12 cellular contexts compared by ENCODE assay signal in genomic region chr3:138775254-138775595, GRCh38. TPM values are rescaled to one million over a fixed set of nuclear protein-coding genes. Genes with fewer than 3 reads are reported as not detected.
DNase-seq lines count a peak whose midpoint lies in the region; ATAC-seq, FAIRE-seq and TF ChIP-seq lines count a peak whose summit lies in the region.
"Had no signal": no experiment of that assay in that cellular context is flagged by ENCODE, and none has a peak within 500 bp of the region (broad histone marks: within the 10 kb centered on the region; RNA-seq: fewer than 3 reads in every experiment).

No MANE protein-coding gene starts in this region.

- BruUV-seq in Panc1 (replicated peaks; lab: Mats Ljungman, UMichigan) = no TSS peak
- BruUV-seq in endothelial cell of umbilical vein (replicated peaks; lab: Mats Ljungman, UMichigan) = no TSS peak

- no peaks in the 10 kb centered on the region for H3K36me3 ChIP-seq in Panc1 (ENCODE audit: control insufficient read depth, insufficient read depth, low read length)
- H3K36me3 ChIP-seq in endothelial cell of umbilical vein (ENCODE audit: control insufficient read depth in 2 of 2, extremely low read depth in 1 of 2, insufficient read depth in 2 of 2, low read length in 2 of 2) = no peaks in the 10 kb centered on the region
- no peaks in the 10 kb centered on the region for H3K36me3 ChIP-seq in osteoblast (ENCODE audit: insufficient read depth, low read length)

- H4K20me1 ChIP-seq in endothelial cell of umbilical vein (replicated peaks; ENCODE audit: control insufficient read depth, extremely low read depth, insufficient read depth, low read length) (no peaks in the 10 kb centered on the region), osteoblast (ENCODE audit: insufficient read depth, low read length) (peaks cover 6% of the 10 kb centered on the region)

- no peak overlapping the region for H3K4me2 ChIP-seq in endothelial cell of umbilical vein (ENCODE audit: insufficient read depth, low read length)
- peak overlapping the region; percentile 56 for H3K4me2 ChIP-seq in osteoblast (ENCODE audit: insufficient read depth, low read length)

- peak overlapping the region; percentile 28 for H3K9ac ChIP-seq in endothelial cell of umbilical vein (replicated peaks; ENCODE audit: extremely low read depth, insufficient read depth, low read length)

- POLR2A ChIA-PET in Panc1 (lab: Charles Lee) (no interaction called here), endothelial cell of umbilical vein (lab: Charles Lee) (no interaction called here)

- TF ChIP-seq CTCF in AG10803 (conservative IDR thresholded peaks at IDR 0.05; ENCODE audit: low read length) = no peak
- no peak for TF ChIP-seq CTCF in Panc1 (IDR thresholded peaks at IDR 0.05)
- TF ChIP-seq CTCF in endothelial cell of umbilical vein (IDR thresholded peaks at IDR 0.05; ENCODE audit: extremely low read depth in 1 of 2, insufficient read depth in 1 of 2, low read depth in 1 of 2, low read length in 2 of 2) = no peak
- no peak for TF ChIP-seq CTCF in osteoblast (IDR thresholded peaks at IDR 0.05; ENCODE audit: extremely low read depth, low read depth, low read length)

- peaks cover 18% of the 10 kb centered on the region for H3K79me2 ChIP-seq in endothelial cell of umbilical vein (ENCODE audit: control insufficient read depth, insufficient read depth, low read length)
- peaks cover 19% of the 10 kb centered on the region for H3K79me2 ChIP-seq in osteoblast (ENCODE audit: insufficient read depth, low read length)

- dilution Hi-C loops in endothelial cell of umbilical vein (cut with MboI; ENCODE audit: extremely low pct_ligation_motif_present, low sequenced_read_pairs) = no loop called here

- intact Hi-C loops in Panc1 (cut with micrococcal nuclease; ENCODE audit: unreplicated experiment) (no loop called here), endothelial cell of umbilical vein (cut with micrococcal nuclease) (no loop called here)

- FAIRE-seq in endothelial cell of umbilical vein (lab: Jason Lieb, UNC) = no peak
- FAIRE-seq: GM18507, H1 had no signal

- no peak for TF ChIP-seq POLR2A in endothelial cell of umbilical vein (IDR thresholded peaks at IDR 0.05; ENCODE audit: low read depth, low read length)

- H3K27me3 ChIP-seq in Panc1 (ENCODE audit: control insufficient read depth, insufficient read depth, low read length) (no peaks in the 10 kb centered on the region), endothelial cell of umbilical vein (ENCODE audit: control insufficient read depth in 2 of 2, insufficient read depth in 2 of 2, low read length in 2 of 2) (no peaks in the 10 kb centered on the region), osteoblast (ENCODE audit: insufficient read depth, low read length) (no peaks in the 10 kb centered on the region)

- no peak for ATAC-seq in Panc1

- peak overlapping the region; percentile 50 for H3K27ac ChIP-seq in Panc1 (ENCODE audit: low read length)
- H3K27ac ChIP-seq in endothelial cell of umbilical vein (ENCODE audit: insufficient read depth, low read depth, low read length) = peak overlapping the region; percentile 63
- H3K27ac ChIP-seq in osteoblast (ENCODE audit: low read depth, low read length) = peak overlapping the region; percentile 89

- H3K9me3 ChIP-seq in Panc1 (ENCODE audit: control insufficient read depth, insufficient read depth, low read depth, low read length) (no peaks in the 10 kb centered on the region), endothelial cell of umbilical vein (replicated peaks; ENCODE audit: control insufficient read depth, insufficient read depth, low read length) (no peaks in the 10 kb centered on the region), osteoblast (ENCODE audit: low read depth, low read length) (no peaks in the 10 kb centered on the region)

- DNase-seq in AG10803 (ENCODE audit: low read depth) (peak; percentile 19), Panc1 (ENCODE audit: low read depth, low spot score) (no peak), endothelial cell of umbilical vein (ENCODE audit: low read depth, low spot score) (no peak), osteoblast (ENCODE audit: insufficient read length, low spot score, missing footprints) (no peak), activated gamma-delta T cell treated with Interleukin-2 at 50 U/mL for 16 hours (no peak), NCI-H748 treated with DMSO at 0.1 percent for 48 hours (lab: John Stamatoyannopoulos, UW) (no peak), UCSD-AML1 (lab: John Stamatoyannopoulos, UW; ENCODE audit: unreplicated experiment) (no peak)
- no peak for DNase-seq in activated CD4-positive, alpha-beta T cell treated with anti-CD3 and anti-CD28 coated beads for 48 hours
- DNase-seq: activated effector memory CD4-positive, alpha-beta T cell treated with Interleukin-2 at 50 U/mL for 16 hours; CD8-positive, alpha-beta memory T cell had no signal

- CTCF ChIA-PET in Panc1 (lab: Charles Lee) = interaction anchor here (1.5 kb wide), 1 partner anchor 141 kb away, joined by 5 read pairs; no protein-coding TSS in a partner anchor
- CTCF ChIA-PET in endothelial cell of umbilical vein (lab: Charles Lee) = interaction anchor here (0.6 to 4.1 kb wide), 8 partner anchors 8 to 141 kb away, joined by 3 to 54 read pairs (median 4); no protein-coding TSS in a partner anchor

- in situ Hi-C loops in Panc1 (cut with HindIII; ENCODE audit: low pct_unique_long_range_greater_than_20kb, low sequenced_read_pairs) = no loop called here

- H2AFZ ChIP-seq in endothelial cell of umbilical vein (ENCODE audit: low read depth, low read length) (no peak overlapping the region), osteoblast (ENCODE audit: low read length) (no peak overlapping the region)

- no peak overlapping the region for H3K4me3 ChIP-seq in AG10803 (ENCODE audit: low read length)
- H3K4me3 ChIP-seq in Panc1 (ENCODE audit: low read depth in 2 of 2, low read length in 2 of 2) = no peak overlapping the region
- no peak overlapping the region for H3K4me3 ChIP-seq in endothelial cell of umbilical vein (replicated peaks in 1 of 3; ENCODE audit: insufficient read depth in 1 of 3, low read depth in 1 of 3, low read length in 3 of 3)
- peak overlapping the region; percentile 3 for H3K4me3 ChIP-seq in osteoblast (ENCODE audit: insufficient read depth, low read length)

- H3K9me1 ChIP-seq in endothelial cell of umbilical vein (replicated peaks; ENCODE audit: control insufficient read depth, extremely low read depth, insufficient read depth, low read length) = no peaks in the 10 kb centered on the region

- H3K4me1 ChIP-seq in Panc1 (ENCODE audit: control insufficient read depth, insufficient read depth, low read length) = peaks cover 14% of the 10 kb centered on the region
- H3K4me1 ChIP-seq in endothelial cell of umbilical vein (ENCODE audit: control insufficient read depth, extremely low read depth, insufficient read depth, low read length) = peaks cover 17% of the 10 kb centered on the region
- H3K4me1 ChIP-seq in osteoblast (ENCODE audit: insufficient read depth, low read length) = peaks cover 25% of the 10 kb centered on the region

TF ChIP-seq in endothelial cell of umbilical vein, 7 proteins besides CTCF, POLR2A, EP300 and RAD21:
- no peak for TF ChIP-seq FOS (IDR thresholded peaks at IDR 0.05; ENCODE audit: borderline replicate concordance, insufficient read depth, low read length)
- TF ChIP-seq JUN (IDR thresholded peaks at IDR 0.05; ENCODE audit: borderline replicate concordance, insufficient read depth, insufficient read length, low read depth) = no peak
- TF ChIP-seq GATA2 (IDR thresholded peaks at IDR 0.05; ENCODE audit: insufficient read depth, insufficient read length, low read depth, low read length) = no peak
- no peak for TF ChIP-seq EZH2 (IDR thresholded peaks at IDR 0.05; ENCODE audit: borderline replicate concordance, low read depth, low read length, severe bottlenecking)
- TF ChIP-seq POLR2AphosphoS5 (IDR thresholded peaks at IDR 0.05; ENCODE audit: insufficient read depth, low read depth, low read length) = no peak
- no peak for TF ChIP-seq MYC (IDR thresholded peaks at IDR 0.05; ENCODE audit: low read depth, low read length)
- no peak for TF ChIP-seq MAX (IDR thresholded peaks at IDR 0.05; ENCODE audit: insufficient read depth, insufficient read length)

RNA-seq across cellular contexts. Expression of gene PIK3CB, which starts 59.5 kb away (rescaled TPM):
- total RNA-seq in Panc1 (2021; ENCODE audit: unreplicated experiment) = 73.9 TPM
- polyA plus RNA-seq in Panc1 (2012; ENCODE audit: insufficient read length) = 60.1 TPM
- 28.4 and 29.8 TPM in 2 replicates for total RNA-seq in endothelial cell of umbilical vein
- 6.2 and 9.0 TPM in 2 replicates for polyA plus RNA-seq in endothelial cell of umbilical vein
- polyA plus RNA-seq in endothelial cell of umbilical vein (2011; cell fraction: cytosol; rRNA removed) = 9.0 and 9.7 TPM in 2 replicates
- 12.2 and 16.6 TPM in 2 replicates for polyA plus RNA-seq in endothelial cell of umbilical vein (2011; cell fraction: nucleus; rRNA removed)
- polyA plus RNA-seq in endothelial cell of umbilical vein (2012) = 7.8 and 12.0 TPM in 2 replicates
- 13.0 and 13.7 TPM in 2 replicates for polyA minus RNA-seq in endothelial cell of umbilical vein
- polyA minus RNA-seq in endothelial cell of umbilical vein (2011; cell fraction: cytosol; rRNA and poly(A)+ RNA removed) = 9.5 TPM
- 32.1 and 36.8 TPM in 2 replicates for polyA minus RNA-seq in endothelial cell of umbilical vein (2011; cell fraction: nucleus; rRNA and poly(A)+ RNA removed)
- total RNA-seq in osteoblast = 14.5 and 16.8 TPM in 2 replicates
